20 cellular contexts compared by ENCODE assay signal in the genomic region with DNA sequence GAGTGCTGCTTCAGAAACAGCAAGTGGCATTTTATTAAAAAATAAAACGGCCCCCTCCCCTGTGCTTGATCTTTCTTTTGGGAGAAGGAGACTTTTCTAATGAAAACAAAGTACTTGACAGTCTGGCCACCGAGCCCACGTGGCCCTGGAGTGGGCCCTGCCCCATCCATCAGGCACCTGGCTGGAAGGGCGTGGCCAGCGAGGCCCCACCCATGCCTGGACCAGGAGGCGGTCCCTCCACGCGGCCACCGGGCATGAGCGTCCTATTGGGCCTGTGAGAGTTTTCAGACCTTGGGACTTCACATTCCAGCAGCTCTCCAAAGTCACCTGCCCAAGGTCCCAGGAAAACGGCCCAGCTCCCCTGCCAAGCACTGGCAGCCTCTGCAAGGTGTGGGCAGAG.
DNase-seq lines count a peak whose midpoint lies in the region; ATAC-seq, FAIRE-seq and TF ChIP-seq lines count a peak whose summit lies in the region.
"Had no signal": no experiment of that assay in that cellular context is flagged by ENCODE, and none has a peak within 500 bp of the region (broad histone marks: within the 10 kb centered on the region; RNA-seq: fewer than 3 reads in every experiment).

No MANE protein-coding gene starts in this region.

- ATAC-seq in HCT116, result peak; percentile 96
- ATAC-seq: naive thymus-derived CD4-positive, alpha-beta T cell; SK-N-SH treated with all-trans-retinoic acid at 6 μM for 48 hours had no signal

- intact Hi-C loops in HCT116 (cut with micrococcal nuclease), result no loop called here
- intact Hi-C loops in kidney (cut with DNase I), result no loop called here

- H3K9ac ChIP-seq in HCT116 (ENCODE audit: low read length), result no peak overlapping the region
- H3K9ac ChIP-seq in NT2/D1 (ENCODE audit: insufficient read length, low read depth), result peak overlapping the region; percentile 8
- H3K9ac ChIP-seq in smooth muscle cell (ENCODE audit: low read depth), result no peak overlapping the region
- H3K9ac ChIP-seq in kidney (ENCODE audit: low read length in 2 of 2), result no peak overlapping the region
- H3K9ac ChIP-seq: parathyroid adenoma had no signal

- no TSS peak for BruUV-seq in HCT116 (replicated peaks; lab: Mats Ljungman, UMichigan)

- no peak overlapping the region for H2AFZ ChIP-seq in HCT116 (ENCODE audit: low read depth, low read length, poor library complexity, severe bottlenecking)
- no peak overlapping the region for H2AFZ ChIP-seq in smooth muscle cell (ENCODE audit: low read depth)
- H2AFZ ChIP-seq: parathyroid adenoma had no signal

- H3K9me3 ChIP-seq in HCT116 (ENCODE audit: control insufficient read depth in 1 of 2, insufficient read depth in 1 of 2, low read depth in 1 of 2, low read length in 2 of 2), result no peaks in the 10 kb centered on the region
- H3K9me3 ChIP-seq in NT2/D1 (ENCODE audit: insufficient read depth, low read length), result no peaks in the 10 kb centered on the region
- H3K9me3 ChIP-seq in smooth muscle cell (replicated peaks; ENCODE audit: low read depth), result no peaks in the 10 kb centered on the region
- H3K9me3 ChIP-seq in kidney (ENCODE audit: control insufficient read depth in 1 of 2, low read length in 2 of 2), result no peaks in the 10 kb centered on the region
- H3K9me3 ChIP-seq: BE2C, suprapubic skin had no signal

- H3K4me2 ChIP-seq in HCT116 (ENCODE audit: low read length), result 0 out of 2 replicates have a peak overlapping the region, but pooled peaks have one; percentile 21
- H3K4me2 ChIP-seq in smooth muscle cell, result peak overlapping the region; percentile 14

- POLR2A ChIA-PET in HCT116 (lab: Charles Lee), result no interaction called here

- TF ChIP-seq RAD21 in HCT116 (IDR thresholded peaks at IDR 0.05; ENCODE audit: low read depth), result no peak

- no peak for DNase-seq in HCT116 (ENCODE audit: low read depth, low spot score)
- DNase-seq in NT2/D1 (ENCODE audit: low read depth, low spot score), result no peak
- peak; percentile 78 for DNase-seq in iPS-NIHi7 (ENCODE audit: extremely low spot score)
- DNase-seq in smooth muscle cell (lab: John Stamatoyannopoulos, UW; ENCODE audit: unreplicated experiment), result no peak
- no peak for DNase-seq in NCI-H2081 (lab: John Stamatoyannopoulos, UW)
- DNase-seq in kidney, result no peak
- no peak for DNase-seq in D721Med (ENCODE audit: insufficient read length, low spot score)
- no peak for DNase-seq in stimulated activated CD4-positive, alpha-beta T cell treated with anti-CD3 and anti-CD28 coated beads, Interleukin-15, amount 100 ng/mL, for 24 hours
- DNase-seq: activated CD4-positive, alpha-beta T cell treated with anti-CD3 and anti-CD28 coated beads for 4 hours; activated effector memory CD4-positive, alpha-beta T cell treated with Interleukin-2 at 50 U/mL for 16 hours; BE2C; dorsolateral prefrontal cortex; erythroblast; naive thymus-derived CD4-positive, alpha-beta T cell; NCI-H2029; NCI-H69; stimulated activated CD4-positive, alpha-beta T cell treated with anti-CD3 and anti-CD28 coated beads, Interleukin-4, amount 100 ng/mL, for 4 hours had no signal

- H3K79me2 ChIP-seq in HCT116 (ENCODE audit: insufficient read depth, low read length) (no peaks in the 10 kb centered on the region), smooth muscle cell (ENCODE audit: low read depth) (no peaks in the 10 kb centered on the region)
- H3K79me2 ChIP-seq: parathyroid adenoma had no signal

- RAD21 ChIA-PET in HCT116 (lab: Charles Lee; ENCODE audit: low non-redundant PET in 1 of 2, low total read pairs in 2 of 2, uncharacterized antibody in 2 of 2, unreplicated experiment in 2 of 2), result no interaction called here

- H3F3A ChIP-seq in smooth muscle cell (ENCODE audit: low read depth), result no peaks in the 10 kb centered on the region

- H3K4me3 ChIP-seq in HCT116 (replicated peaks in 1 of 2; ENCODE audit: low read depth in 1 of 2, low read length in 2 of 2), result no peak overlapping the region
- no peak overlapping the region for H3K4me3 ChIP-seq in NT2/D1 (ENCODE audit: insufficient read length, low read depth)
- no peak overlapping the region for H3K4me3 ChIP-seq in smooth muscle cell
- no peak overlapping the region for H3K4me3 ChIP-seq in kidney (ENCODE audit: low read length in 2 of 2)
- H3K4me3 ChIP-seq: dorsolateral prefrontal cortex, suprapubic skin had no signal

- no peaks in the 10 kb centered on the region for H3K36me3 ChIP-seq in HCT116 (ENCODE audit: control insufficient read depth in 1 of 2, insufficient read depth in 2 of 2, low read length in 2 of 2)
- H3K36me3 ChIP-seq in NT2/D1 (ENCODE audit: insufficient read depth, insufficient read length, low read length), result peaks cover 9% of the 10 kb centered on the region
- H3K36me3 ChIP-seq in smooth muscle cell (ENCODE audit: low read depth), result no peaks in the 10 kb centered on the region
- peaks cover 4 to 8% of the 10 kb centered on the region in 2 donors for H3K36me3 ChIP-seq in kidney (ENCODE audit: control insufficient read depth in 1 of 2, insufficient read depth in 2 of 2, low read length in 2 of 2)

- peaks cover 0 to 10% of the 10 kb centered on the region in 2 experiments; a peak in 1 of 4 replicates for H3K4me1 ChIP-seq in HCT116 (ENCODE audit: control insufficient read depth in 1 of 2, insufficient read depth in 2 of 2, low read length in 2 of 2)
- H3K4me1 ChIP-seq in NT2/D1 (ENCODE audit: insufficient read depth, insufficient read length), result peaks cover 16% of the 10 kb centered on the region
- H3K4me1 ChIP-seq in smooth muscle cell (ENCODE audit: low read depth), result peaks cover 26% of the 10 kb centered on the region
- H3K4me1 ChIP-seq in kidney (ENCODE audit: control insufficient read depth in 1 of 2, insufficient read depth in 1 of 2, low read depth in 1 of 2, low read length in 2 of 2), result no peaks in the 10 kb centered on the region
- H3K4me1 ChIP-seq: BE2C, parathyroid adenoma had no signal

- CTCF ChIA-PET in HCT116 (lab: Charles Lee), result no interaction called here

- no peaks in the 10 kb centered on the region for H4K20me1 ChIP-seq in HCT116 (ENCODE audit: insufficient read depth)
- H4K20me1 ChIP-seq in smooth muscle cell (ENCODE audit: low read depth), result no peaks in the 10 kb centered on the region

- 57% methylated on average over 11 of the region's 11 CpGs for WGBS in smooth muscle cell (ENCODE audit: low lambda C conversion rate)

- TF ChIP-seq POLR2A in HCT116 (IDR thresholded peaks at IDR 0.05; ENCODE audit: borderline replicate concordance, extremely low read depth, insufficient read depth, insufficient read length), result no peak

- TF ChIP-seq CTCF in HCT116 (IDR thresholded peaks at IDR 0.05 in 2 of 3, conservative IDR thresholded peaks at IDR 0.05 in 1 of 3; ENCODE audit: borderline replicate concordance in 1 of 3, insufficient read depth in 1 of 3, low read depth in 2 of 3, low read length in 2 of 3), result no peak
- no peak for TF ChIP-seq CTCF in smooth muscle cell (IDR thresholded peaks at IDR 0.05; ENCODE audit: borderline replicate concordance, insufficient read depth, poor library complexity, severe bottlenecking)
- no peak for TF ChIP-seq CTCF in kidney (IDR thresholded peaks at IDR 0.05; ENCODE audit: borderline replicate concordance, extremely low read depth, insufficient read depth)
- no peak for TF ChIP-seq CTCF in D721Med (IDR thresholded peaks at IDR 0.05; ENCODE audit: insufficient read depth, missing control alignments)

- FAIRE-seq in kidney (lab: Jason Lieb, UNC) (no peak), D721Med (lab: Jason Lieb, UNC) (no peak)

- H3K27ac ChIP-seq in HCT116 (ENCODE audit: low read depth, low read length) (no peak overlapping the region), smooth muscle cell (ENCODE audit: low read depth) (no peak overlapping the region), kidney (ENCODE audit: low read depth in 2 of 2, low read length in 2 of 2) (no peak overlapping the region)
- H3K27ac ChIP-seq: dorsolateral prefrontal cortex, parathyroid adenoma, suprapubic skin had no signal

- no peaks in the 10 kb centered on the region for H3K27me3 ChIP-seq in HCT116 (ENCODE audit: insufficient read depth, low read length)
- H3K27me3 ChIP-seq in NT2/D1 (ENCODE audit: insufficient read depth, insufficient read length), result no peaks in the 10 kb centered on the region
- H3K27me3 ChIP-seq in smooth muscle cell (ENCODE audit: low read depth), result no peaks in the 10 kb centered on the region
- H3K27me3 ChIP-seq: BE2C, dorsolateral prefrontal cortex, suprapubic skin had no signal

- no peaks in the 10 kb centered on the region for H3K9me2 ChIP-seq in HCT116 (ENCODE audit: insufficient read depth)

TF ChIP-seq in HCT116, 20 proteins besides CTCF, POLR2A, EP300 and RAD21 (continues in another document):
- TF ChIP-seq EZH2phosphoT487 (IDR thresholded peaks at IDR 0.05; ENCODE audit: borderline replicate concordance), result no peak
- TF ChIP-seq FOSL1 (IDR thresholded peaks at IDR 0.05; ENCODE audit: low read depth), result no peak
- no peak for TF ChIP-seq REST (IDR thresholded peaks at IDR 0.05; ENCODE audit: low read depth)
- TF ChIP-seq ZNF274 (IDR thresholded peaks at IDR 0.05; ENCODE audit: low read depth, low read length), result no peak
- TF ChIP-seq ZFX (IDR thresholded peaks at IDR 0.05), result no peak
- TF ChIP-seq YY1 (IDR thresholded peaks at IDR 0.05; ENCODE audit: extremely low read depth, insufficient replicate concordance, low read depth, low read length), result no peak
- TF ChIP-seq CBX3 (IDR thresholded peaks at IDR 0.05; ENCODE audit: low read depth), result no peak
